ENCODE assay signal across 9 cellular contexts in the genomic region with DNA sequence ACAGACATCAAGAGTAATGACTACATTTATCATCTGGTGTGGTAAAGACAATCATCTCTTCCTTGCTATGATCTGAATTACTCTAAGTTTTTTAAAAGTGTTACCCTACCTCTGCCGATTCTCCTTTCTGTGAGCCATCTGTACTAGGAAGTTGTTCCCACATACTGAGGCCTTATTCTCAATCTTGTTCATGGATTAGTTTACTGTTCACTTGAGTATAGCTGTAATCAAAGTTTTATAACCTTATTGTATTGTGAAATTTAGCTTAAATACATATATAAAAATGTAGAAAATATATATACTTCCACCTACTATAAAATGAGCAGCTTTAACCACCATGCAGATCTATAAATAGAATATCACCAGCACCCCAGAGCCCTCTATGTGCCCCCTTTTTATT. TPM values are rescaled to one million over a fixed set of nuclear protein-coding genes. Genes with fewer than 3 reads are reported as not detected.
"Had no signal": no experiment of that assay in that cellular context is flagged by ENCODE, and none has a peak within 500 bp of the region (broad histone marks: within the 10 kb centered on the region; RNA-seq: fewer than 3 reads in every experiment).

No MANE protein-coding gene starts in this region.

- FAIRE-seq: G401.6, GM12878, GM12891, GM12892, GM18507, GM19239 had no signal

- H3K4me3 ChIP-seq: GM12878 had no signal

- ATAC-seq: GM12878 had no signal

- DNase-seq: GDM1, GF-D8 had no signal

RNA-seq across cellular contexts. Expression of a gene that starts 2.4 kb away (rescaled TPM):
- total RNA-seq: G401, GM12878 had no signal
- polyA plus RNA-seq: GM12878 had no signal

RNA-seq across cellular contexts. Expression of a gene that starts 8.6 kb away (rescaled TPM):
- total RNA-seq: G401, GM12878 had no signal
- polyA plus RNA-seq: GM12878 had no signal
